Comparison of ENCODE assay signal across 2 cellular contexts in the genomic region with DNA sequence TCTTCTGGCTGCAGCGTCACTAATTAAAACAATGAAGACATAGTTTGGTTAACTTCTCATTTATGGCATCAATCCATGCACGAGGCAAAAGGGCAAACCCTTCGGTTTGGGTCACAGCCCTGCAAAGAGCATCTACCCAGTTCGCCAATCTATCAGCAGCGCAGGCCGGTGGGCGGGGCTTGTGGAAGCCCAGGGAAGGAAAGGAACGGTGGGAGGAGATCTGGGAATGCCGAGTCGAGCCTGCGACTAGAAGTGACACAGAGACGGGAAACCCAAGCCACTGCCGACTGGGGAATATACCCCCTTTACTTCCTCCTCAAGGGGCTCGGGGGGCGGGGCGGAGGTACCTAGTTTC.
A peak's percentile ranks its signal among the peaks of the same experiment; 100 is the strongest.
TF ChIP-seq lines count a peak whose summit lies in the region.

No MANE protein-coding gene starts in this region.

TF ChIP-seq in SK-N-SH treated with all-trans-retinoic acid at 6 μM for 48 hours, 23 proteins besides CTCF, POLR2A, EP300 and RAD21 (continued from another document):
- TF ChIP-seq, protein P1, sequence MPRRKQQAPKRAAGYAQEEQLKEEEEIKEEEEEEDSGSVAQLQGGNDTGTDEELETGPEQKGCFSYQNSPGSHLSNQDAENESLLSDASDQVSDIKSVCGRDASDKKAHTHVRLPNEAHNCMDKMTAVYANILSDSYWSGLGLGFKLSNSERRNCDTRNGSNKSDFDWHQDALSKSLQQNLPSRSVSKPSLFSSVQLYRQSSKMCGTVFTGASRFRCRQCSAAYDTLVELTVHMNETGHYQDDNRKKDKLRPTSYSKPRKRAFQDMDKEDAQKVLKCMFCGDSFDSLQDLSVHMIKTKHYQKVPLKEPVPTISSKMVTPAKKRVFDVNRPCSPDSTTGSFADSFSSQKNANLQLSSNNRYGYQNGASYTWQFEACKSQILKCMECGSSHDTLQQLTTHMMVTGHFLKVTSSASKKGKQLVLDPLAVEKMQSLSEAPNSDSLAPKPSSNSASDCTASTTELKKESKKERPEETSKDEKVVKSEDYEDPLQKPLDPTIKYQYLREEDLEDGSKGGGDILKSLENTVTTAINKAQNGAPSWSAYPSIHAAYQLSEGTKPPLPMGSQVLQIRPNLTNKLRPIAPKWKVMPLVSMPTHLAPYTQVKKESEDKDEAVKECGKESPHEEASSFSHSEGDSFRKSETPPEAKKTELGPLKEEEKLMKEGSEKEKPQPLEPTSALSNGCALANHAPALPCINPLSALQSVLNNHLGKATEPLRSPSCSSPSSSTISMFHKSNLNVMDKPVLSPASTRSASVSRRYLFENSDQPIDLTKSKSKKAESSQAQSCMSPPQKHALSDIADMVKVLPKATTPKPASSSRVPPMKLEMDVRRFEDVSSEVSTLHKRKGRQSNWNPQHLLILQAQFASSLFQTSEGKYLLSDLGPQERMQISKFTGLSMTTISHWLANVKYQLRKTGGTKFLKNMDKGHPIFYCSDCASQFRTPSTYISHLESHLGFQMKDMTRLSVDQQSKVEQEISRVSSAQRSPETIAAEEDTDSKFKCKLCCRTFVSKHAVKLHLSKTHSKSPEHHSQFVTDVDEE (CRISPR knock-in tag; IDR thresholded peaks at IDR 0.05), result no peak
- TF ChIP-seq, protein P2, sequence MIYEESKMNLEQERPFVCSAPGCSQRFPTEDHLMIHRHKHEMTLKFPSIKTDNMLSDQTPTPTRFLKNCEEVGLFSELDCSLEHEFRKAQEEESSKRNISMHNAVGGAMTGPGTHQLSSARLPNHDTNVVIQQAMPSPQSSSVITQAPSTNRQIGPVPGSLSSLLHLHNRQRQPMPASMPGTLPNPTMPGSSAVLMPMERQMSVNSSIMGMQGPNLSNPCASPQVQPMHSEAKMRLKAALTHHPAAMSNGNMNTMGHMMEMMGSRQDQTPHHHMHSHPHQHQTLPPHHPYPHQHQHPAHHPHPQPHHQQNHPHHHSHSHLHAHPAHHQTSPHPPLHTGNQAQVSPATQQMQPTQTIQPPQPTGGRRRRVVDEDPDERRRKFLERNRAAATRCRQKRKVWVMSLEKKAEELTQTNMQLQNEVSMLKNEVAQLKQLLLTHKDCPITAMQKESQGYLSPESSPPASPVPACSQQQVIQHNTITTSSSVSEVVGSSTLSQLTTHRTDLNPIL (CRISPR knock-in tag; IDR thresholded peaks at IDR 0.05; ENCODE audit: low read depth), result no peak
- TF ChIP-seq, protein P3, sequence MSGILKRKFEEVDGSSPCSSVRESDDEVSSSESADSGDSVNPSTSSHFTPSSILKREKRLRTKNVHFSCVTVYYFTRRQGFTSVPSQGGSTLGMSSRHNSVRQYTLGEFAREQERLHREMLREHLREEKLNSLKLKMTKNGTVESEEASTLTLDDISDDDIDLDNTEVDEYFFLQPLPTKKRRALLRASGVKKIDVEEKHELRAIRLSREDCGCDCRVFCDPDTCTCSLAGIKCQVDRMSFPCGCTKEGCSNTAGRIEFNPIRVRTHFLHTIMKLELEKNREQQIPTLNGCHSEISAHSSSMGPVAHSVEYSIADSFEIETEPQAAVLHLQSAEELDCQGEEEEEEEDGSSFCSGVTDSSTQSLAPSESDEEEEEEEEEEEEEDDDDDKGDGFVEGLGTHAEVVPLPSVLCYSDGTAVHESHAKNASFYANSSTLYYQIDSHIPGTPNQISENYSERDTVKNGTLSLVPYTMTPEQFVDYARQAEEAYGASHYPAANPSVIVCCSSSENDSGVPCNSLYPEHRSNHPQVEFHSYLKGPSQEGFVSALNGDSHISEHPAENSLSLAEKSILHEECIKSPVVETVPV (CRISPR knock-in tag; IDR thresholded peaks at IDR 0.05), result no peak
- TF ChIP-seq, protein P4, sequence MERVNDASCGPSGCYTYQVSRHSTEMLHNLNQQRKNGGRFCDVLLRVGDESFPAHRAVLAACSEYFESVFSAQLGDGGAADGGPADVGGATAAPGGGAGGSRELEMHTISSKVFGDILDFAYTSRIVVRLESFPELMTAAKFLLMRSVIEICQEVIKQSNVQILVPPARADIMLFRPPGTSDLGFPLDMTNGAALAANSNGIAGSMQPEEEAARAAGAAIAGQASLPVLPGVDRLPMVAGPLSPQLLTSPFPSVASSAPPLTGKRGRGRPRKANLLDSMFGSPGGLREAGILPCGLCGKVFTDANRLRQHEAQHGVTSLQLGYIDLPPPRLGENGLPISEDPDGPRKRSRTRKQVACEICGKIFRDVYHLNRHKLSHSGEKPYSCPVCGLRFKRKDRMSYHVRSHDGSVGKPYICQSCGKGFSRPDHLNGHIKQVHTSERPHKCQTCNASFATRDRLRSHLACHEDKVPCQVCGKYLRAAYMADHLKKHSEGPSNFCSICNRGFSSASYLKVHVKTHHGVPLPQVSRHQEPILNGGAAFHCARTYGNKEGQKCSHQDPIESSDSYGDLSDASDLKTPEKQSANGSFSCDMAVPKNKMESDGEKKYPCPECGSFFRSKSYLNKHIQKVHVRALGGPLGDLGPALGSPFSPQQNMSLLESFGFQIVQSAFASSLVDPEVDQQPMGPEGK (CRISPR knock-in tag; IDR thresholded peaks at IDR 0.05; ENCODE audit: borderline replicate concordance), result no peak
- no peak for TF ChIP-seq SNAI2 (CRISPR knock-in tag; IDR thresholded peaks at IDR 0.05)
- no peak for TF ChIP-seq ZNF70 (CRISPR knock-in tag; IDR thresholded peaks at IDR 0.05)
- TF ChIP-seq ARNTL (CRISPR knock-in tag; IDR thresholded peaks at IDR 0.05; ENCODE audit: borderline replicate concordance, low read depth), result no peak
- TF ChIP-seq ISL1 (CRISPR knock-in tag; IDR thresholded peaks at IDR 0.05), result no peak
- no peak for TF ChIP-seq ZNF8 (CRISPR knock-in tag; IDR thresholded peaks at IDR 0.05)
- TF ChIP-seq, protein P5, sequence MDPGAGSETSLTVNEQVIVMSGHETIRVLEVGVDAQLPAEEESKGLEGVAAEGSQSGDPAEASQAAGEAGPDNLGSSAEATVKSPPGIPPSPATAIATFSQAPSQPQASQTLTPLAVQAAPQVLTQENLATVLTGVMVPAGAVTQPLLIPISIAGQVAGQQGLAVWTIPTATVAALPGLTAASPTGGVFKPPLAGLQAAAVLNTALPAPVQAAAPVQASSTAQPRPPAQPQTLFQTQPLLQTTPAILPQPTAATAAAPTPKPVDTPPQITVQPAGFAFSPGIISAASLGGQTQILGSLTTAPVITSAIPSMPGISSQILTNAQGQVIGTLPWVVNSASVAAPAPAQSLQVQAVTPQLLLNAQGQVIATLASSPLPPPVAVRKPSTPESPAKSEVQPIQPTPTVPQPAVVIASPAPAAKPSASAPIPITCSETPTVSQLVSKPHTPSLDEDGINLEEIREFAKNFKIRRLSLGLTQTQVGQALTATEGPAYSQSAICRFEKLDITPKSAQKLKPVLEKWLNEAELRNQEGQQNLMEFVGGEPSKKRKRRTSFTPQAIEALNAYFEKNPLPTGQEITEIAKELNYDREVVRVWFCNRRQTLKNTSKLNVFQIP (CRISPR knock-in tag; IDR thresholded peaks at IDR 0.05; ENCODE audit: borderline replicate concordance, low read depth), result no peak

TF ChIP-seq in K562, 482 proteins besides CTCF, POLR2A, EP300 and RAD21 (continued from another document):
- TF ChIP-seq, protein P6, sequence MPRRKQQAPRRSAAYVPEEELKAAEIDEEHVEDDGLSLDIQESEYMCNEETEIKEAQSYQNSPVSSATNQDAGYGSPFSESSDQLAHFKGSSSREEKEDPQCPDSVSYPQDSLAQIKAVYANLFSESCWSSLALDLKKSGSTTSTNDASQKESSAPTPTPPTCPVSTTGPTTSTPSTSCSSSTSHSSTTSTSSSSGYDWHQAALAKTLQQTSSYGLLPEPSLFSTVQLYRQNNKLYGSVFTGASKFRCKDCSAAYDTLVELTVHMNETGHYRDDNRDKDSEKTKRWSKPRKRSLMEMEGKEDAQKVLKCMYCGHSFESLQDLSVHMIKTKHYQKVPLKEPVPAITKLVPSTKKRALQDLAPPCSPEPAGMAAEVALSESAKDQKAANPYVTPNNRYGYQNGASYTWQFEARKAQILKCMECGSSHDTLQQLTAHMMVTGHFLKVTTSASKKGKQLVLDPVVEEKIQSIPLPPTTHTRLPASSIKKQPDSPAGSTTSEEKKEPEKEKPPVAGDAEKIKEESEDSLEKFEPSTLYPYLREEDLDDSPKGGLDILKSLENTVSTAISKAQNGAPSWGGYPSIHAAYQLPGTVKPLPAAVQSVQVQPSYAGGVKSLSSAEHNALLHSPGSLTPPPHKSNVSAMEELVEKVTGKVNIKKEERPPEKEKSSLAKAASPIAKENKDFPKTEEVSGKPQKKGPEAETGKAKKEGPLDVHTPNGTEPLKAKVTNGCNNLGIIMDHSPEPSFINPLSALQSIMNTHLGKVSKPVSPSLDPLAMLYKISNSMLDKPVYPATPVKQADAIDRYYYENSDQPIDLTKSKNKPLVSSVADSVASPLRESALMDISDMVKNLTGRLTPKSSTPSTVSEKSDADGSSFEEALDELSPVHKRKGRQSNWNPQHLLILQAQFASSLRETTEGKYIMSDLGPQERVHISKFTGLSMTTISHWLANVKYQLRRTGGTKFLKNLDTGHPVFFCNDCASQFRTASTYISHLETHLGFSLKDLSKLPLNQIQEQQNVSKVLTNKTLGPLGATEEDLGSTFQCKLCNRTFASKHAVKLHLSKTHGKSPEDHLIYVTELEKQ (CRISPR knock-in tag; IDR thresholded peaks at IDR 0.05), result no peak
- 0 out of 2 replicates have a peak, but pooled peaks have one; percentile 8 for TF ChIP-seq TCF3 (CRISPR knock-in tag; IDR thresholded peaks at IDR 0.05)
